8 cellular contexts compared by ENCODE assay signal in genomic region chr2:84925724-84926376, GRCh38. TPM values are rescaled to one million over a fixed set of nuclear protein-coding genes. Genes with fewer than 3 reads are reported as not detected.
DNase-seq lines count a peak whose midpoint lies in the region; ATAC-seq and TF ChIP-seq lines count a peak whose summit lies in the region.

No MANE protein-coding gene starts in this region.

- ATAC-seq in GM21723 (IDR thresholded peaks at IDR 0.05; ENCODE audit: unreplicated experiment): peak; percentile 81
- ATAC-seq in PC-3: peak; percentile 86
- ATAC-seq in naive thymus-derived CD8-positive, alpha-beta T cell: peak; percentile 76 to 81

- no peaks in the 10 kb centered on the region for H3K27me3 Mint-ChIP-seq in naive thymus-derived CD8-positive, alpha-beta T cell

- TF ChIP-seq CTCF in PC-3 (conservative IDR thresholded peaks at IDR 0.05; ENCODE audit: low read depth, low read length): peak; percentile 99
- TF ChIP-seq CTCF in esophagus squamous epithelium (IDR thresholded peaks at IDR 0.05): peak; percentile 94 to 99 (median 98)

- no peaks in the 10 kb centered on the region for H3K9me2 ChIP-seq in PC-3 (replicated peaks; ENCODE audit: low read length)

- H3K9me3 ChIP-seq in PC-3 (ENCODE audit: low read length) (no peaks in the 10 kb centered on the region), esophagus squamous epithelium (no peaks in the 10 kb centered on the region)

- no peaks in the 10 kb centered on the region for H3K9me3 Mint-ChIP-seq in naive thymus-derived CD8-positive, alpha-beta T cell

- in situ Hi-C loops in KBM-7 (cut with MboI; ENCODE audit: low pct_unique_long_range_greater_than_20kb, low sequenced_read_pairs): no loop called here

- H3K9ac ChIP-seq in PC-3 (ENCODE audit: low read length): peak overlapping the region; percentile 74

- POLR2A ChIA-PET in PC-3 (lab: Charles Lee; ENCODE audit: unreplicated experiment): interaction anchor here (0.5 to 1.9 kb wide), 9 partner anchors 20 to 373 kb away, joined by 3 to 12 read pairs (median 7); partner anchors contain the start of gene KCMF1
- POLR2A ChIA-PET in naive thymus-derived CD8-positive, alpha-beta T cell (lab: Charles Lee): interaction anchor here (0.9 to 11.7 kb wide), 33 partner anchors 9 to 493 kb away, joined by 3 to 361 read pairs (median 7); partner anchors contain the start of genes KCMF1, SH2D6, SUCLG1 and TMSB10

- H4K20me1 ChIP-seq in PC-3 (ENCODE audit: low read length): no peaks in the 10 kb centered on the region

- CTCF ChIA-PET in PC-3 (lab: Charles Lee): interaction anchor here (0.6 to 2.9 kb wide), 16 partner anchors 8 to 369 kb away, joined by 3 to 23 read pairs (median 6); partner anchors contain the start of gene KCMF1

- H3K4me2 ChIP-seq in PC-3 (ENCODE audit: low read length): peak overlapping the region; percentile 94

- H3K36me3 Mint-ChIP-seq in naive thymus-derived CD8-positive, alpha-beta T cell: no peaks in the 10 kb centered on the region

- peaks cover 20% of the 10 kb centered on the region for H3K4me1 ChIP-seq in PC-3 (ENCODE audit: insufficient read depth, low read length)
- peaks cover 18 to 38% (median 26%) of the 10 kb centered on the region in 3 donors for H3K4me1 ChIP-seq in esophagus squamous epithelium

- H3K4me3 Mint-ChIP-seq in naive thymus-derived CD8-positive, alpha-beta T cell: peak overlapping the region; percentile 89 to 100 (median 98)

- DNase-seq in DMS79 (lab: John Stamatoyannopoulos, UW) (peak; percentile 90), KBM-7 (peak; percentile 100), PC-3 (peak; percentile 98), esophagus squamous epithelium (lab: John Stamatoyannopoulos, UW) (peak; percentile 76)
- peak; percentile 99 for DNase-seq in activated T-cell treated with anti-CD3 and anti-CD28 coated beads, Interleukin-2, amount 50 U/mL, for 1 hour
- DNase-seq in naive thymus-derived CD8-positive, alpha-beta T cell: peak; percentile 94 to 99 (median 97)
- peak; percentile 93 to 98 (median 96) for DNase-seq in stimulated activated naive CD4-positive, alpha-beta T cell (lab: John Stamatoyannopoulos, UW)

- 4 to 11% methylated on average over 20 to 21 of the region's 34 CpGs for WGBS in esophagus squamous epithelium, 2 donors

- H3K27ac Mint-ChIP-seq in naive thymus-derived CD8-positive, alpha-beta T cell: peak overlapping the region; percentile 94 to 100 (median 98)

- intact Hi-C loops in PC-3 (cut with micrococcal nuclease): loop anchor here (1.0 to 5.0 kb wide), 5 partner anchors 21 to 429 kb away; partner anchors contain the start of genes TMSB10 and TRABD2A
- intact Hi-C loops in esophagus squamous epithelium (cut with DNase I): loop anchor here (10.0 kb wide), 1 partner anchor 431 kb away; no protein-coding TSS in a partner anchor

- peaks cover 24 to 54% (median 44%) of the 10 kb centered on the region in 4 donors for H3K4me1 Mint-ChIP-seq in naive thymus-derived CD8-positive, alpha-beta T cell

- peak overlapping the region; percentile 74 for H3K4me3 ChIP-seq in PC-3 (ENCODE audit: low read length)
- peak overlapping the region in 3 of 4 donors; percentile 37 to 56 (median 44) for H3K4me3 ChIP-seq in esophagus squamous epithelium

- H3K27me3 ChIP-seq in PC-3 (ENCODE audit: low read length) (no peaks in the 10 kb centered on the region), esophagus squamous epithelium (no peaks in the 10 kb centered on the region)

- H3K27ac ChIP-seq in PC-3 (ENCODE audit: low read length) (peak overlapping the region; percentile 80), esophagus squamous epithelium (peak overlapping the region; percentile 26 to 81 (median 58))

- no peak for TF ChIP-seq POLR2A in esophagus squamous epithelium (IDR thresholded peaks at IDR 0.05)

- H3F3A ChIP-seq in PC-3 (ENCODE audit: low read length, unreplicated experiment): no peaks in the 10 kb centered on the region

- H3K79me2 ChIP-seq in PC-3 (ENCODE audit: low read length): peaks cover 19% of the 10 kb centered on the region

- peak overlapping the region; percentile 94 for H2AFZ ChIP-seq in PC-3 (ENCODE audit: low read length)

- H3K36me3 ChIP-seq in PC-3 (ENCODE audit: low read depth, low read length) (no peaks in the 10 kb centered on the region), esophagus squamous epithelium (no peaks in the 10 kb centered on the region)

- BruUV-seq in PC-3 (replicated peaks; lab: Mats Ljungman, UMichigan): TSS peak; percentile 62

RNA-seq across cellular contexts. Expression of gene TMSB10, which starts 20.4 kb away (rescaled TPM):
- total RNA-seq in PC-3 (2014; rRNA removed): 4,758 and 5,246 TPM in 2 replicates
- 1,000 to 10,000 TPM; 2,239 to 4,093 (median 3,173) TPM for total RNA-seq in esophagus squamous epithelium
- total RNA-seq in naive thymus-derived CD8-positive, alpha-beta T cell: 1,000 to 10,000 TPM; 1,479 to 1,535 TPM
- 1,000 to 10,000 TPM; 6,950 to 8,855 (median 7,882) TPM for polyA plus RNA-seq in naive thymus-derived CD8-positive, alpha-beta T cell

RNA-seq across cellular contexts. Expression of gene TRABD2A, which starts 45.0 kb away (rescaled TPM):
- total RNA-seq in PC-3 (2014; rRNA removed): 2.0 and 4.0 TPM in 2 replicates
- total RNA-seq in esophagus squamous epithelium: 1 to 10 TPM in 1 of 4 donors, under 1 TPM in 2, not detected in 1; 0.53 to 1.8 (median 0.76) TPM
- total RNA-seq in naive thymus-derived CD8-positive, alpha-beta T cell: 100 to 1,000 TPM; 165 to 168 TPM
- 100 to 1,000 TPM in 2 of 3 donors, 10 to 100 TPM in 1; 70.1 to 173 (median 104) TPM for polyA plus RNA-seq in naive thymus-derived CD8-positive, alpha-beta T cell

RNA-seq across cellular contexts. Expression of gene KCMF1, which starts 45.1 kb away (rescaled TPM):
- 62.1 and 73.6 TPM in 2 replicates for total RNA-seq in PC-3 (2014; rRNA removed)
- 10 to 100 TPM; 35.6 to 50.8 (median 44.5) TPM for total RNA-seq in esophagus squamous epithelium
- 10 to 100 TPM; 69.0 to 74.8 TPM for total RNA-seq in naive thymus-derived CD8-positive, alpha-beta T cell
- polyA plus RNA-seq in naive thymus-derived CD8-positive, alpha-beta T cell: 10 to 100 TPM; 13.3 to 30.2 (median 28.1) TPM

Comparison
In these comparisons a context has a peak if more than half of its experiments do, and no peak if none do; other contexts are left out.
1. Peak in every context shown above with its lines: DNase-seq, ATAC-seq, H3K4me3 ChIP-seq and H3K27ac ChIP-seq.
2. RNA of gene TRABD2A, which starts 45.0 kb away (total RNA-seq): 165 to 168 TPM in naive thymus-derived CD8-positive, alpha-beta T cell; 2.0 to 4.0 TPM in PC-3 and 0.53 to 1.8 TPM in esophagus squamous epithelium; every median in the first group is over 10 times any median in the second.